Comparison of ENCODE assay signal across 24 cellular contexts in genomic region chr4:182197611-182198010, GRCh38. TPM values are rescaled to one million over a fixed set of nuclear protein-coding genes. Genes with fewer than 3 reads are reported as not detected.
"Had no signal": no experiment of that assay in that cellular context is flagged by ENCODE, and none has a peak within 500 bp of the region (broad histone marks: within the 10 kb centered on the region; RNA-seq: fewer than 3 reads in every experiment).

No MANE protein-coding gene starts in this region.

- H3K4me1 Mint-ChIP-seq: endodermal cell had no signal

- H3K27me3 ChIP-seq: colonic mucosa, esophagus squamous epithelium, gastrocnemius medialis, left lung had no signal

- ATAC-seq: effector memory CD8-positive, alpha-beta T cell; esophagus mucosa; gastrocnemius medialis; heart right ventricle; left cardiac atrium; left lung; left ventricle myocardium superior; lower lobe of right lung had no signal

- H3K27ac ChIP-seq: colonic mucosa, epithelial cell of prostate, esophagus squamous epithelium, gastrocnemius medialis, heart right ventricle, left lung, lower lobe of right lung had no signal

- H3K36me3 ChIP-seq: colonic mucosa, esophagus squamous epithelium, gastrocnemius medialis, heart right ventricle, left lung, lower lobe of right lung had no signal

- DNase-seq: colonic mucosa; cortex of kidney; effector CD8-positive, alpha-beta T cell; effector memory CD8-positive, alpha-beta T cell; endodermal cell; erythroblast; esophagus squamous epithelium; foreskin fibroblast; foreskin melanocyte; gastrocnemius medialis; glutamatergic neuron; head of caudate nucleus; heart right ventricle; hippocampal formation; left cardiac atrium; left lung; left ventricle myocardium superior; lower lobe of right lung; mesenchymal stem cell; midbrain had no signal

- H3K4me1 ChIP-seq: colonic mucosa, gastrocnemius medialis, heart right ventricle, left lung, lower lobe of right lung had no signal

- H3K4me3 ChIP-seq: colonic mucosa, esophagus squamous epithelium, gastrocnemius medialis, heart right ventricle, left lung, lower lobe of right lung had no signal

- H3K27me3 Mint-ChIP-seq: dendritic cell treated with granulocyte-macrophage colony-stimulating factor and Interleukin-4, amounts not matched to agents 40 ng/mL and 50 ng/mL, for 4 days had no signal

- H3K4me3 Mint-ChIP-seq: dendritic cell treated with granulocyte-macrophage colony-stimulating factor and Interleukin-4, amounts not matched to agents 40 ng/mL and 50 ng/mL, for 4 days; effector memory CD8-positive, alpha-beta T cell; endodermal cell had no signal

- H3K27ac Mint-ChIP-seq: dendritic cell treated with granulocyte-macrophage colony-stimulating factor and Interleukin-4, amounts not matched to agents 40 ng/mL and 50 ng/mL, for 4 days; effector memory CD8-positive, alpha-beta T cell; endodermal cell had no signal

- H3K9me3 Mint-ChIP-seq: endodermal cell had no signal

RNA-seq across cellular contexts. Expression of gene TENM3, which starts 45.6 kb away (rescaled TPM):
- total RNA-seq: mononuclear cell had no signal
